17 cellular contexts compared by ENCODE assay signal in the genomic region with DNA sequence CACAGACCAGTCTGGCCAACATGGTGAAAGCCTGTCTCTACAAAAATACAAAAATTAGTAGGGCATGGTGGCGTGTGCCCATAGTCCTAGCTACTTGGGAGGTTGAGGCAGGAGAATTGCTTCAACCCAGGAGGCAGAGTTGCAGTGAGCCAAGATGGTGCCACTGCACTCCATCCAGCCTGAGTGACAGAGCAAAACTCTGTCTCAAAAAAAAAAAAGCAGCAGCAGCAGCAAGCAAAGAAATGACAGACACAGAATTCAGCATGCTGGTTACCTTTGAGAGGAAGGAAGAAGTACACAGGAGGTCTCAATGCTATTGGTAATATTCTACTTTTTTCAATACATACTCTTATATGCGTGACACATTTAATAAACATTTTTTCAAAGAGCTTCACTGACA.
"Had no signal": no experiment of that assay in that cellular context is flagged by ENCODE, and none has a peak within 500 bp of the region (broad histone marks: within the 10 kb centered on the region; RNA-seq: fewer than 3 reads in every experiment).

No MANE protein-coding gene starts in this region.

- H3K27me3 ChIP-seq: body of pancreas, dorsolateral prefrontal cortex, tibial artery had no signal

- H3K27ac Mint-ChIP-seq: activated CD4-positive, alpha-beta T cell treated with anti-CD3 and anti-CD28 coated beads for 36 hours; endodermal cell; WTC11 had no signal

- DNase-seq: activated CD4-positive, alpha-beta T cell treated with anti-CD3 and anti-CD28 coated beads for 36 hours; activated CD4-positive, alpha-beta T cell treated with anti-CD3 and anti-CD28 coated beads, Interleukin-2, amount 50 U/mL, for 48 hours; activated naive CD4-positive, alpha-beta T cell treated with Interleukin-2 at 50 U/mL for 16 hours; body of pancreas; caudate nucleus; dorsolateral prefrontal cortex; endodermal cell; foreskin keratinocyte; mammary epithelial cell; stimulated activated CD4-positive, alpha-beta T cell treated with anti-CD3 and anti-CD28 coated beads, Interleukin-1b, Interleukin-23, amount 100 ng/mL, for 48 hours; stimulated activated CD8-positive, alpha-beta memory T cell treated with anti-CD3 and anti-CD28 coated beads, Interleukin-4, amount 100 ng/mL, for 48 hours; stimulated activated naive CD8-positive, alpha-beta T cell treated with anti-CD3 and anti-CD28 coated beads, Interleukin-15, Interleukin-2, amounts not matched to agents 100 U/mL and 50 U/mL, for 24 hours; substantia nigra; tibial artery had no signal

- ATAC-seq: activated CD4-positive, alpha-beta T cell treated with anti-CD3 and anti-CD28 coated beads for 36 hours; body of pancreas; foreskin keratinocyte; left lobe of liver; stimulated activated naive CD8-positive, alpha-beta T cell treated with anti-CD3 and anti-CD28 coated beads, Interleukin-15, Interleukin-2, amounts not matched to agents 100 U/mL and 50 U/mL, for 24 hours; WTC11 had no signal

- H3K9me3 ChIP-seq: body of pancreas, tibial artery had no signal

- H3K27me3 Mint-ChIP-seq: activated CD4-positive, alpha-beta T cell treated with anti-CD3 and anti-CD28 coated beads for 36 hours had no signal

- H3K4me3 ChIP-seq: body of pancreas, tibial artery had no signal

- H3K27ac ChIP-seq: body of pancreas, dorsolateral prefrontal cortex, epithelial cell of prostate, foreskin keratinocyte, tibial artery had no signal

- H3K4me3 Mint-ChIP-seq: activated CD4-positive, alpha-beta T cell treated with anti-CD3 and anti-CD28 coated beads for 36 hours; endodermal cell; WTC11 had no signal
